In genomic region chr16:88570691-88571092, GRCh38 we compare ENCODE assay signal across 7 cellular contexts. TPM values are rescaled to one million over a fixed set of nuclear protein-coding genes. Genes with fewer than 3 reads are reported as not detected.
DNase-seq lines count a peak whose midpoint lies in the region; ATAC-seq and TF ChIP-seq lines count a peak whose summit lies in the region.

No MANE protein-coding gene starts in this region.

- H3K9me3 Mint-ChIP-seq in endothelial cell (ENCODE audit: unreplicated experiment) (no peaks in the 10 kb centered on the region), neural crest cell (no peaks in the 10 kb centered on the region)

- ATAC-seq in GM19328 (IDR thresholded peaks at IDR 0.05; ENCODE audit: unreplicated experiment) (peak; percentile 21), HG03565 (IDR thresholded peaks at IDR 0.05; ENCODE audit: unreplicated experiment) (peak; percentile 22), esophagus mucosa (no peak)

- peaks cover 14% of the 10 kb centered on the region for H3K4me1 Mint-ChIP-seq in endothelial cell (ENCODE audit: unreplicated experiment)
- H3K4me1 Mint-ChIP-seq in neural crest cell = peaks cover 32% of the 10 kb centered on the region

- peak; percentile 32 for DNase-seq in activated CD4-positive, alpha-beta T cell treated with anti-CD3 and anti-CD28 coated beads for 1 hour
- DNase-seq in endothelial cell (ENCODE audit: low spot score) (peak; percentile 19), neural crest cell (ENCODE audit: low read depth, low spot score) (no peak), medulla oblongata (ENCODE audit: extremely low spot score) (no peak)

- H3K27me3 Mint-ChIP-seq in endothelial cell (ENCODE audit: unreplicated experiment) (peaks cover 8% of the 10 kb centered on the region), neural crest cell (ENCODE audit: low read depth) (no peaks in the 10 kb centered on the region)

- H3K27ac Mint-ChIP-seq in endothelial cell (ENCODE audit: unreplicated experiment) (peak overlapping the region; percentile 61), neural crest cell (ENCODE audit: unreplicated experiment) (peak overlapping the region; percentile 13)

- H3K4me3 Mint-ChIP-seq in endothelial cell (ENCODE audit: unreplicated experiment) (peak overlapping the region; percentile 95), neural crest cell (peak overlapping the region; percentile 94)

- no peak for TF ChIP-seq CTCF in endothelial cell (IDR thresholded peaks at IDR 0.05; ENCODE audit: unreplicated experiment)
- TF ChIP-seq CTCF in neural crest cell (conservative IDR thresholded peaks at IDR 0.05) = no peak

- H3K36me3 Mint-ChIP-seq in endothelial cell (ENCODE audit: low read depth, unreplicated experiment) = no peaks in the 10 kb centered on the region
- H3K36me3 Mint-ChIP-seq in neural crest cell (ENCODE audit: low read depth) = peaks cover 5% of the 10 kb centered on the region

RNA-seq across cellular contexts. Expression of gene ZC3H18, which starts 0.5 kb away (rescaled TPM):
- total RNA-seq in endothelial cell (ENCODE audit: unreplicated experiment) (49.3 TPM), neural crest cell (88.5 and 90.4 TPM in 2 replicates), esophagus mucosa (21.9 TPM)

Comparison
In these comparisons a context has a peak if more than half of its experiments do, and no peak if none do; other contexts are left out.
1. DNase-seq: peak in activated CD4-positive, alpha-beta T cell treated with anti-CD3 and anti-CD28 coated beads for 1 hour (single experiment) and endothelial cell (single experiment); none in neural crest cell (single experiment) and medulla oblongata (single experiment).